26 cellular contexts compared by ENCODE assay signal in the genomic region with DNA sequence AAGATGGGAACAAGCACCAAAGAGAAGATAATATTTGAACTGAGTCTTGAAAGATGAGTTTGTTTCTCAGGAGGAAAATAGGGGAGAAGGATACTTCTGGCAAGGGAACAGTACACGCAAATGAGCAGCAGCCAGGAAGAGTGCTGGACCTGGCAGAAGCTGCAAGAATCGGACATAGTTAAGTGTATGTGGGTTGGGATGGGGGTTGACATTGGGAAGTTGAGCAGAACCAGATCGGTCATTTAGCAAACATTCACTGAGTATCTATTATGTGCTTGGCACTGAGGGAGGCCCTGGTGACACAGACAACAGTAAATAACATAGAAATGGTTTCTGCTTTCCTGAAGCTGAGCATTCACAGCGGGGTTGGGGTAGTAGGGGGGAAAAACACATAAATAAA.
"Had no signal": no experiment of that assay in that cellular context is flagged by ENCODE, and none has a peak within 500 bp of the region (broad histone marks: within the 10 kb centered on the region; RNA-seq: fewer than 3 reads in every experiment).

No MANE protein-coding gene starts in this region.

- DNase-seq: Karpas-422, MM.1S, MV-4-11, NCI-H1092, NCI-H1105, NCI-H1436, NCI-H146, NCI-H1694, NCI-H187, NCI-H1930, NCI-H2081 treated with DMSO at 0.1 percent for 48 hours, NCI-H2107, NCI-H2171, NCI-H226, NCI-H446 treated with DMSO at 0.1 percent for 48 hours, NCI-H510A, NCI-H524, NCI-H526, NCI-H774, Peyer's patch, Right ventricle myocardium superior, RPMI8226, SHP77 treated with DMSO at 0.1 percent for 48 hours, SW 1271, T-helper 1 cell, T-helper 2 cell had no signal
